18 cellular contexts compared by ENCODE assay signal in genomic region chr18:24370120-24370519, GRCh38. TPM values are rescaled to one million over a fixed set of nuclear protein-coding genes. Genes with fewer than 3 reads are reported as not detected.
DNase-seq lines count a peak whose midpoint lies in the region; ATAC-seq and TF ChIP-seq lines count a peak whose summit lies in the region.
"Had no signal": no experiment of that assay in that cellular context is flagged by ENCODE, and none has a peak within 500 bp of the region (broad histone marks: within the 10 kb centered on the region; RNA-seq: fewer than 3 reads in every experiment).

No MANE protein-coding gene starts in this region.

- TF ChIP-seq CTCF in WTC11 (IDR thresholded peaks at IDR 0.05) (no peak), neural crest cell (conservative IDR thresholded peaks at IDR 0.05) (no peak), chondrocyte (IDR thresholded peaks at IDR 0.05) (no peak)

- H3K4me3 Mint-ChIP-seq in WTC11 (no peak overlapping the region), neural crest cell (no peak overlapping the region), chondrocyte (ENCODE audit: unreplicated experiment) (no peak overlapping the region)

- CTCF ChIA-PET in WTC11 (lab: Charles Lee): interaction anchor here (1.3 to 2.7 kb wide), 3 partner anchors 10 to 119 kb away, joined by 4 to 12 read pairs (median 9); no protein-coding TSS in a partner anchor

- peaks cover 28% of the 10 kb centered on the region for H3K4me1 Mint-ChIP-seq in WTC11
- H3K4me1 Mint-ChIP-seq in neural crest cell: peaks cover 8% of the 10 kb centered on the region
- H3K4me1 Mint-ChIP-seq in chondrocyte (ENCODE audit: low read depth): peaks cover 4% of the 10 kb centered on the region

- H3K27ac Mint-ChIP-seq in WTC11 (peak overlapping the region; percentile 75; the same call in 1 of the 2 replicates), neural crest cell (ENCODE audit: unreplicated experiment) (peak overlapping the region; percentile 84), chondrocyte (ENCODE audit: unreplicated experiment) (no peak overlapping the region)

- H3K27me3 Mint-ChIP-seq in WTC11 (ENCODE audit: low read depth): no peaks in the 10 kb centered on the region
- no peaks in the 10 kb centered on the region for H3K27me3 Mint-ChIP-seq in neural crest cell (ENCODE audit: low read depth)
- no peaks in the 10 kb centered on the region for H3K27me3 Mint-ChIP-seq in chondrocyte (ENCODE audit: low read depth)

- peak; percentile 15 for DNase-seq in NCI-H2171 treated with DMSO at 0.1 percent for 48 hours (lab: John Stamatoyannopoulos, UW)
- no peak for DNase-seq in NCI-H2171 (lab: John Stamatoyannopoulos, UW)
- DNase-seq in D341Med (ENCODE audit: low spot score): peak; percentile 56
- DNase-seq in WTC11 (ENCODE audit: low spot score): no peak
- no peak for DNase-seq in neural crest cell (ENCODE audit: low read depth, low spot score)
- DNase-seq in activated effector memory CD4-positive, alpha-beta T cell treated with anti-CD3 and anti-CD28 coated beads, Interleukin-2, amount 50 U/mL, for 16 hours: no peak
- no peak for DNase-seq in chondrocyte (ENCODE audit: low spot score)
- DNase-seq: 8988T, DMS153, GDM1, GOT3, NCI-H1048, NCI-H1436, NCI-H2029 treated with DMSO at 0.1 percent for 48 hours, NCI-H446 treated with DMSO at 0.1 percent for 48 hours, SHP77 had no signal

- ATAC-seq in WTC11 (no peak), GM21529 (IDR thresholded peaks at IDR 0.05; ENCODE audit: unreplicated experiment) (no peak)

- POLR2A ChIA-PET in WTC11 (lab: Charles Lee): interaction anchor here (1.4 kb wide), 1 partner anchor 28 kb away, joined by 3 read pairs; the partner anchor contains the start of gene OSBPL1A

- H3K9me3 Mint-ChIP-seq in WTC11 (no peaks in the 10 kb centered on the region), neural crest cell (no peaks in the 10 kb centered on the region), chondrocyte (ENCODE audit: low read depth) (no peaks in the 10 kb centered on the region)

- peaks cover 51% of the 10 kb centered on the region for H3K36me3 Mint-ChIP-seq in WTC11
- peaks cover 25% of the 10 kb centered on the region for H3K36me3 Mint-ChIP-seq in neural crest cell (ENCODE audit: low read depth)
- peaks cover 12% of the 10 kb centered on the region for H3K36me3 Mint-ChIP-seq in chondrocyte (ENCODE audit: low read depth)

TF ChIP-seq in WTC11, 78 proteins besides CTCF, POLR2A, EP300 and RAD21:
- no peak for TF ChIP-seq NR2C2 (CRISPR knock-in tag; IDR thresholded peaks at IDR 0.05)
- TF ChIP-seq TEAD1 (CRISPR knock-in tag; IDR thresholded peaks at IDR 0.05): no peak
- TF ChIP-seq AR (CRISPR knock-in tag; IDR thresholded peaks at IDR 0.05): no peak
- TF ChIP-seq ATF2 (CRISPR knock-in tag; IDR thresholded peaks at IDR 0.05; ENCODE audit: borderline replicate concordance, low read depth): no peak
TF ChIP-seq in WTC11: peak in this region for 0.

RNA-seq across cellular contexts. Expression of gene OSBPL1A, which starts 27.5 kb away (rescaled TPM):
- total RNA-seq in WTC11 (2021) (53.1 to 55.1 TPM (median 54.4 TPM) in 3 replicates), neural crest cell (45.8 and 47.6 TPM in 2 replicates), chondrocyte (27.7 to 37.5 TPM (median 33.3 TPM) in 3 replicates)

RNA-seq across cellular contexts. Expression of gene IMPACT, which starts 56.4 kb away (rescaled TPM):
- total RNA-seq in WTC11 (2021) (48.0 to 48.8 TPM (median 48.3 TPM) in 3 replicates), neural crest cell (31.6 and 32.7 TPM in 2 replicates), chondrocyte (50.4 to 60.6 TPM (median 53.4 TPM) in 3 replicates)
- total RNA-seq: OCI-LY7 had no signal

Comparison
In these comparisons a context has a peak if more than half of its experiments do, and no peak if none do; other contexts are left out.
1. DNase-seq: peak in NCI-H2171 treated with DMSO at 0.1 percent for 48 hours (single experiment) and D341Med (single experiment); none in NCI-H2171 (single experiment), WTC11 (single experiment), neural crest cell (single experiment), activated effector memory CD4-positive, alpha-beta T cell treated with anti-CD3 and anti-CD28 coated beads, Interleukin-2, amount 50 U/mL, for 16 hours (single experiment) and chondrocyte (single experiment).